ENCODE assay signal across 17 cellular contexts in genomic region chr14:33711761-33712160, GRCh38.
"Had no signal": no experiment of that assay in that cellular context is flagged by ENCODE, and none has a peak within 500 bp of the region (broad histone marks: within the 10 kb centered on the region; RNA-seq: fewer than 3 reads in every experiment).

No MANE protein-coding gene starts in this region.

- H3K4me1 Mint-ChIP-seq: activated CD4-positive, alpha-beta T cell treated with anti-CD3 and anti-CD28 coated beads, Interleukin-2, amount 10 ng/mL, durations not matched to agents 24 days and 14 days; activated naive CD8-positive, alpha-beta T cell treated with anti-CD3 and anti-CD28 coated beads, Interleukin-2, amount 10 ng/mL, durations not matched to agents 7 days and 5 days; naive thymus-derived CD4-positive, alpha-beta T cell; stimulated activated memory B cell treated with anti-CD40 and anti-IgM and Interleukin-4, amounts not matched to agents 10 μg/mL and 1 μg/mL and 100 μg/mL, for 72 hours had no signal

- H3K4me3 ChIP-seq: heart left ventricle, left lung, mucosa of descending colon, tibial artery had no signal

- H3K27ac ChIP-seq: foreskin keratinocyte, heart left ventricle, left lung, parathyroid adenoma, tibial artery had no signal

- DNase-seq: activated CD4-positive, alpha-beta T cell treated with anti-CD3 and anti-CD28 coated beads, Interleukin-2, amount 10 ng/mL, durations not matched to agents 24 days and 14 days; activated CD4-positive, CD25-positive, alpha-beta regulatory T cell; activated CD8-positive, alpha-beta memory T cell treated with anti-CD3 and anti-CD28 coated beads, Interleukin-2, amount 50 U/mL, for 48 hours; activated CD8-positive, alpha-beta T cell treated with anti-CD3 and anti-CD28 coated beads, Interleukin-2, amount 10 ng/mL, durations not matched to agents 7 days and 5 days; activated naive CD8-positive, alpha-beta T cell treated with anti-CD3 and anti-CD28 coated beads, Interleukin-2, amount 10 ng/mL, durations not matched to agents 7 days and 5 days; effector memory CD8-positive, alpha-beta T cell; foreskin keratinocyte; heart left ventricle; left lung; mammary epithelial cell; mucosa of descending colon; naive thymus-derived CD4-positive, alpha-beta T cell; SW 1271; tibial artery had no signal

- H3K79me2 ChIP-seq: parathyroid adenoma had no signal

- H3K27me3 Mint-ChIP-seq: activated CD4-positive, alpha-beta T cell treated with anti-CD3 and anti-CD28 coated beads, Interleukin-2, amount 10 ng/mL, durations not matched to agents 24 days and 14 days; activated naive CD8-positive, alpha-beta T cell treated with anti-CD3 and anti-CD28 coated beads, Interleukin-2, amount 10 ng/mL, durations not matched to agents 7 days and 5 days; dendritic cell treated with granulocyte-macrophage colony-stimulating factor and Interleukin-4, amounts not matched to agents 40 ng/mL and 50 ng/mL, for 4 days; effector memory CD8-positive, alpha-beta T cell; stimulated activated memory B cell treated with anti-CD40 and anti-IgM and Interleukin-4, amounts not matched to agents 10 μg/mL and 1 μg/mL and 100 μg/mL, for 72 hours had no signal

- H3K36me3 Mint-ChIP-seq: activated naive CD8-positive, alpha-beta T cell treated with anti-CD3 and anti-CD28 coated beads, Interleukin-2, amount 10 ng/mL, durations not matched to agents 7 days and 5 days; naive thymus-derived CD4-positive, alpha-beta T cell; stimulated activated memory B cell treated with anti-CD40 and anti-IgM and Interleukin-4, amounts not matched to agents 10 μg/mL and 1 μg/mL and 100 μg/mL, for 72 hours had no signal

- H3K27me3 ChIP-seq: foreskin keratinocyte, heart left ventricle, tibial artery had no signal

- H3K9ac ChIP-seq: parathyroid adenoma had no signal

- H3K9me3 ChIP-seq: heart left ventricle, left lung, mucosa of descending colon, tibial artery had no signal

- H3K4me3 Mint-ChIP-seq: activated CD4-positive, alpha-beta T cell treated with anti-CD3 and anti-CD28 coated beads, Interleukin-2, amount 10 ng/mL, durations not matched to agents 24 days and 14 days; activated CD8-positive, alpha-beta T cell treated with anti-CD3 and anti-CD28 coated beads, Interleukin-2, amount 10 ng/mL, durations not matched to agents 7 days and 5 days; activated naive CD8-positive, alpha-beta T cell treated with anti-CD3 and anti-CD28 coated beads, Interleukin-2, amount 10 ng/mL, durations not matched to agents 7 days and 5 days; dendritic cell treated with granulocyte-macrophage colony-stimulating factor and Interleukin-4, amounts not matched to agents 40 ng/mL and 50 ng/mL, for 4 days; effector memory CD8-positive, alpha-beta T cell; naive thymus-derived CD4-positive, alpha-beta T cell; stimulated activated memory B cell treated with anti-CD40 and anti-IgM and Interleukin-4, amounts not matched to agents 10 μg/mL and 1 μg/mL and 100 μg/mL, for 72 hours had no signal

- H3K4me1 ChIP-seq: foreskin keratinocyte, heart left ventricle, left lung, parathyroid adenoma had no signal

- ATAC-seq: activated CD8-positive, alpha-beta T cell treated with anti-CD3 and anti-CD28 coated beads, Interleukin-2, amount 10 ng/mL, durations not matched to agents 7 days and 5 days; effector memory CD8-positive, alpha-beta T cell; foreskin keratinocyte; heart left ventricle; left lung; mucosa of descending colon; naive thymus-derived CD4-positive, alpha-beta T cell; stimulated activated memory B cell treated with anti-CD40 and anti-IgM and Interleukin-4, amounts not matched to agents 10 μg/mL and 1 μg/mL and 100 μg/mL, for 72 hours had no signal

- H3K27ac Mint-ChIP-seq: activated CD4-positive, alpha-beta T cell treated with anti-CD3 and anti-CD28 coated beads, Interleukin-2, amount 10 ng/mL, durations not matched to agents 24 days and 14 days; activated CD8-positive, alpha-beta T cell treated with anti-CD3 and anti-CD28 coated beads, Interleukin-2, amount 10 ng/mL, durations not matched to agents 7 days and 5 days; activated naive CD8-positive, alpha-beta T cell treated with anti-CD3 and anti-CD28 coated beads, Interleukin-2, amount 10 ng/mL, durations not matched to agents 7 days and 5 days; dendritic cell treated with granulocyte-macrophage colony-stimulating factor and Interleukin-4, amounts not matched to agents 40 ng/mL and 50 ng/mL, for 4 days; effector memory CD8-positive, alpha-beta T cell; naive thymus-derived CD4-positive, alpha-beta T cell; stimulated activated memory B cell treated with anti-CD40 and anti-IgM and Interleukin-4, amounts not matched to agents 10 μg/mL and 1 μg/mL and 100 μg/mL, for 72 hours had no signal

- H2AFZ ChIP-seq: parathyroid adenoma had no signal

- H3K9me3 Mint-ChIP-seq: activated CD4-positive, alpha-beta T cell treated with anti-CD3 and anti-CD28 coated beads, Interleukin-2, amount 10 ng/mL, durations not matched to agents 24 days and 14 days; activated naive CD8-positive, alpha-beta T cell treated with anti-CD3 and anti-CD28 coated beads, Interleukin-2, amount 10 ng/mL, durations not matched to agents 7 days and 5 days had no signal

- H3K36me3 ChIP-seq: heart left ventricle, left lung, tibial artery had no signal
